ENCODE assay signal across 11 cellular contexts in genomic region chr9:88747768-88748167, GRCh38.
DNase-seq lines count a peak whose midpoint lies in the region; ATAC-seq, FAIRE-seq and TF ChIP-seq lines count a peak whose summit lies in the region.
"Had no signal": no experiment of that assay in that cellular context is flagged by ENCODE, and none has a peak within 500 bp of the region (broad histone marks: within the 10 kb centered on the region; RNA-seq: fewer than 3 reads in every experiment).

No MANE protein-coding gene starts in this region.

- DNase-seq in MCF 10A (ENCODE audit: unreplicated experiment): peak; percentile 90
- no peak for DNase-seq in breast epithelium (ENCODE audit: low spot score in 2 of 2)
- peak; percentile 92 for DNase-seq in astrocyte (ENCODE audit: low read depth)
- DNase-seq in iPS DF 4.7 (ENCODE audit: extremely low read depth, low spot score): peak; percentile 11
- DNase-seq in aorta: no peak
- DNase-seq in NCI-H2081 treated with DMSO at 0.1 percent for 48 hours (lab: John Stamatoyannopoulos, UW): no peak
- DNase-seq in activated CD8-positive, alpha-beta memory T cell treated with anti-CD3 and anti-CD28 coated beads for 24 hours: no peak
- DNase-seq in stimulated activated CD4-positive, alpha-beta T cell treated with anti-CD3 and anti-CD28 coated beads, Interleukin-4, amount 100 ng/mL, for 24 hours: no peak
- DNase-seq: ACHN, NCI-H1048 had no signal

- no peak for TF ChIP-seq POLR2A in breast epithelium (IDR thresholded peaks at IDR 0.05)

- no peaks in the 10 kb centered on the region for H3K36me3 Mint-ChIP-seq in MCF 10A (ENCODE audit: insufficient read depth, unreplicated experiment)
- peaks cover 1% of the 10 kb centered on the region for H3K36me3 Mint-ChIP-seq in astrocyte (ENCODE audit: low read depth, unreplicated experiment)

- H3K27ac ChIP-seq in breast epithelium: peak overlapping the region in 1 of 2 donors; percentile 81
- peak overlapping the region; percentile 77 for H3K27ac ChIP-seq in astrocyte (ENCODE audit: low read depth, low read length)
- no peak overlapping the region for H3K27ac ChIP-seq in aorta (ENCODE audit: low read depth in 1 of 2, low read length in 2 of 2)

- H3K4me2 ChIP-seq in astrocyte (ENCODE audit: low read length): peak overlapping the region; percentile 41

- WGBS in aorta, 2 donors: 87 to 89% methylated on average over 5 of the region's 5 CpGs

- no peaks in the 10 kb centered on the region for H3K27me3 ChIP-seq in breast epithelium
- H3K27me3 ChIP-seq in astrocyte (ENCODE audit: insufficient read depth, low read length): no peaks in the 10 kb centered on the region
- H3K27me3 ChIP-seq in aorta (ENCODE audit: control insufficient read depth in 1 of 2, insufficient read depth in 2 of 2, low read length in 1 of 2): no peaks in the 10 kb centered on the region

- intact Hi-C loops in MCF 10A (cut with micrococcal nuclease): no loop called here
- intact Hi-C loops in breast epithelium (cut with DNase I; ENCODE audit: low total_unique reads): no loop called here
- intact Hi-C loops in aorta (cut with DNase I): no loop called here

- H3K9ac ChIP-seq in astrocyte (ENCODE audit: low read length): peak overlapping the region; percentile 67

- no peaks in the 10 kb centered on the region for H4K20me1 ChIP-seq in astrocyte (ENCODE audit: insufficient read depth, low read length)

- POLR2A ChIA-PET in MCF 10A (lab: Yijun Ruan, JAX): no interaction called here

- H3K4me3 ChIP-seq in breast epithelium: no peak overlapping the region
- H3K4me3 ChIP-seq in astrocyte (ENCODE audit: insufficient read depth, low read depth, low read length): no peak overlapping the region
- H3K4me3 ChIP-seq in aorta (ENCODE audit: low read length in 2 of 2): no peak overlapping the region

- FAIRE-seq in astrocyte (lab: Jason Lieb, UNC): peak; percentile 80
- FAIRE-seq: GM19239 had no signal

- peak; percentile 84 for ATAC-seq in aorta (ENCODE audit: low FRiP score)

- CTCF ChIA-PET in MCF 10A (lab: Yijun Ruan, JAX): interaction anchor here (0.6 to 0.9 kb wide), 3 partner anchors 8 to 550 kb away, joined by 3 to 4 read pairs (median 4); no protein-coding TSS in a partner anchor

- H3K4me1 ChIP-seq in breast epithelium (no peaks in the 10 kb centered on the region), astrocyte (ENCODE audit: insufficient read depth, low read length) (peaks cover 35% of the 10 kb centered on the region), aorta (ENCODE audit: control insufficient read depth in 1 of 2, insufficient read depth in 2 of 2, low read length in 2 of 2) (no peaks in the 10 kb centered on the region)

- TF ChIP-seq CTCF in MCF 10A (IDR thresholded peaks at IDR 0.05; ENCODE audit: unreplicated experiment) (no peak), breast epithelium (IDR thresholded peaks at IDR 0.05) (no peak), astrocyte (IDR thresholded peaks at IDR 0.05; ENCODE audit: insufficient read depth, low read depth, low read length) (no peak)

- H3K9me3 ChIP-seq in breast epithelium (no peaks in the 10 kb centered on the region), astrocyte (ENCODE audit: insufficient read depth, low read depth, low read length) (no peaks in the 10 kb centered on the region), aorta (ENCODE audit: control insufficient read depth, low read length) (no peaks in the 10 kb centered on the region)

- H3K4me3 Mint-ChIP-seq in MCF 10A (ENCODE audit: unreplicated experiment): no peak overlapping the region
- H3K4me3 Mint-ChIP-seq in astrocyte (ENCODE audit: unreplicated experiment): no peak overlapping the region

- H2AFZ ChIP-seq in astrocyte (ENCODE audit: low read depth, low read length): no peak overlapping the region

- H3K79me2 ChIP-seq in astrocyte (ENCODE audit: insufficient read depth, low read length): no peaks in the 10 kb centered on the region

- H3K36me3 ChIP-seq in breast epithelium: no peaks in the 10 kb centered on the region
- no peaks in the 10 kb centered on the region for H3K36me3 ChIP-seq in astrocyte (ENCODE audit: insufficient read depth, low read length)
- no peaks in the 10 kb centered on the region for H3K36me3 ChIP-seq in aorta (ENCODE audit: control insufficient read depth in 1 of 2, insufficient read depth in 2 of 2, low read length in 1 of 2)

- H3K9me3 Mint-ChIP-seq in MCF 10A (ENCODE audit: unreplicated experiment) (peaks cover 7% of the 10 kb centered on the region), astrocyte (ENCODE audit: unreplicated experiment) (no peaks in the 10 kb centered on the region)

- H3K27ac Mint-ChIP-seq in MCF 10A (ENCODE audit: low read depth, unreplicated experiment): peak overlapping the region; percentile 39
- peak overlapping the region; percentile 94 for H3K27ac Mint-ChIP-seq in astrocyte (ENCODE audit: unreplicated experiment)

- BruUV-seq in MCF 10A (replicated peaks; lab: Mats Ljungman, UMichigan): no TSS peak

- H3K4me1 Mint-ChIP-seq in MCF 10A (ENCODE audit: insufficient read depth, unreplicated experiment) (peaks cover 37% of the 10 kb centered on the region), astrocyte (ENCODE audit: low read depth, unreplicated experiment) (peaks cover 38% of the 10 kb centered on the region)

- H3K27me3 Mint-ChIP-seq in MCF 10A (ENCODE audit: insufficient read depth, unreplicated experiment) (no peaks in the 10 kb centered on the region), astrocyte (ENCODE audit: low read depth, unreplicated experiment) (peaks cover 2% of the 10 kb centered on the region)

Comparison
In these comparisons a context has a peak if more than half of its experiments do, and no peak if none do; other contexts are left out.
1. DNase-seq: peak in MCF 10A (single experiment), astrocyte (single experiment) and iPS DF 4.7 (single experiment); none in breast epithelium (0 of 2), aorta (0 of 2), NCI-H2081 treated with DMSO at 0.1 percent for 48 hours (single experiment), activated CD8-positive, alpha-beta memory T cell treated with anti-CD3 and anti-CD28 coated beads for 24 hours (single experiment) and stimulated activated CD4-positive, alpha-beta T cell treated with anti-CD3 and anti-CD28 coated beads, Interleukin-4, amount 100 ng/mL, for 24 hours (single experiment).